ENCODE assay signal across 18 cellular contexts in genomic region chr5:38745836-38746732, GRCh38.
DNase-seq lines count a peak whose midpoint lies in the region; ATAC-seq and TF ChIP-seq lines count a peak whose summit lies in the region.
"Had no signal": no experiment of that assay in that cellular context is flagged by ENCODE, and none has a peak within 500 bp of the region (broad histone marks: within the 10 kb centered on the region; RNA-seq: fewer than 3 reads in every experiment).

No MANE protein-coding gene starts in this region.

- H3K27ac ChIP-seq in left ventricle myocardium inferior (replicated peaks) (peak overlapping the region; percentile 64), right atrium auricular region (no peak overlapping the region)
- H3K27ac ChIP-seq: BLaER1 treated with 17β-estradiol and CSF1 and Interleukin-3, amounts not matched to agents 10 nM and 100 nM had no signal

- intact Hi-C loops in left ventricle myocardium inferior (cut with micrococcal nuclease) (no loop called here), left ventricle myocardium superior (cut with micrococcal nuclease) (no loop called here)

- no peak for TF ChIP-seq CTCF in left ventricle myocardium inferior (IDR thresholded peaks at IDR 0.05; ENCODE audit: borderline replicate concordance)
- no peak for TF ChIP-seq CTCF in right atrium auricular region (IDR thresholded peaks at IDR 0.05)

- H3K36me3 ChIP-seq in left ventricle myocardium inferior (no peaks in the 10 kb centered on the region), right atrium auricular region (no peaks in the 10 kb centered on the region)
- H3K36me3 ChIP-seq: BLaER1 treated with 17β-estradiol and CSF1 and Interleukin-3, amounts not matched to agents 10 nM and 100 nM had no signal

- H3K27me3 ChIP-seq in left ventricle myocardium inferior (ENCODE audit: low read depth): no peaks in the 10 kb centered on the region
- no peaks in the 10 kb centered on the region for H3K27me3 ChIP-seq in right atrium auricular region
- H3K27me3 ChIP-seq: BLaER1 treated with 17β-estradiol and CSF1 and Interleukin-3, amounts not matched to agents 10 nM and 100 nM had no signal

- H3K4me1 ChIP-seq in left ventricle myocardium inferior (peaks cover 15% of the 10 kb centered on the region), right atrium auricular region (no peaks in the 10 kb centered on the region)
- H3K4me1 ChIP-seq: BLaER1 treated with 17β-estradiol and CSF1 and Interleukin-3, amounts not matched to agents 10 nM and 100 nM had no signal

- H3K9me3 ChIP-seq in left ventricle myocardium inferior (replicated peaks): peaks cover 20% of the 10 kb centered on the region
- H3K9me3 ChIP-seq in right atrium auricular region: peaks cover 0 to 16% of the 10 kb centered on the region in 2 donors

- H3K4me3 ChIP-seq in left ventricle myocardium inferior (no peak overlapping the region), right atrium auricular region (no peak overlapping the region)
- H3K4me3 ChIP-seq: BLaER1 treated with 17β-estradiol and CSF1 and Interleukin-3, amounts not matched to agents 10 nM and 100 nM had no signal

- ATAC-seq in left ventricle myocardium superior (peak; percentile 67), HG03469 (IDR thresholded peaks at IDR 0.05; ENCODE audit: unreplicated experiment) (no peak), esophagus mucosa (no peak), HG02798 (IDR thresholded peaks at IDR 0.05; ENCODE audit: poor library complexity, unreplicated experiment) (no peak)

- no peak for DNase-seq in left ventricle myocardium inferior
- no peak for DNase-seq in right atrium auricular region (ENCODE audit: low spot score)
- DNase-seq in left ventricle myocardium superior: no peak
- DNase-seq in putamen (ENCODE audit: low spot score): peak; percentile 70
- DNase-seq in T-helper 9 cell: no peak
- DNase-seq: CD8-positive, alpha-beta memory T cell; GF-D8; GOT3; KBM-7; NCI-H1436; NCI-H2029 treated with DMSO at 0.1 percent for 48 hours; NCI-H2171 treated with DMSO at 0.1 percent for 48 hours; NCI-H446 treated with DMSO at 0.1 percent for 48 hours; OCI-M1 had no signal
